8 cellular contexts compared by ENCODE assay signal in genomic region chr14:51283402-51283825, GRCh38. TPM values are rescaled to one million over a fixed set of nuclear protein-coding genes. Genes with fewer than 3 reads are reported as not detected.
DNase-seq lines count a peak whose midpoint lies in the region; ATAC-seq and TF ChIP-seq lines count a peak whose summit lies in the region.

No MANE protein-coding gene starts in this region.

- H3K27me3 ChIP-seq in BE2C (no peaks in the 10 kb centered on the region), H9 (ENCODE audit: insufficient read depth, low read length) (no peaks in the 10 kb centered on the region), adrenal gland (no peaks in the 10 kb centered on the region), left ventricle myocardium inferior (ENCODE audit: low read depth) (no peaks in the 10 kb centered on the region)

- peak; percentile 17 for DNase-seq in BE2C
- DNase-seq in H9 = no peak
- DNase-seq in NCI-H2196 (lab: John Stamatoyannopoulos, UW; ENCODE audit: unreplicated experiment) = peak; percentile 75
- peak in 1 of 7 donors; percentile 3 for DNase-seq in adrenal gland
- no peak for DNase-seq in left ventricle myocardium inferior
- DNase-seq in sciatic nerve (ENCODE audit: low spot score) = no peak
- no peak for DNase-seq in stimulated activated effector memory CD8-positive, alpha-beta T cell treated with anti-CD3 and anti-CD28 coated beads, Interleukin-12 subunit alpha, Interleukin-12 subunit beta, amount 100 ng/mL, for 72 hours (ENCODE audit: low spot score in 2 of 2)

- no peak overlapping the region for H3K14ac ChIP-seq in H9 (ENCODE audit: insufficient read depth, low read length)

- no peak overlapping the region for H3T11ph ChIP-seq in H9 (ENCODE audit: low read length)

- H3K9me3 ChIP-seq in BE2C (no peaks in the 10 kb centered on the region), H9 (ENCODE audit: control insufficient read depth, low read depth, low read length) (no peaks in the 10 kb centered on the region), adrenal gland (replicated peaks in 1 of 3) (no peaks in the 10 kb centered on the region), left ventricle myocardium inferior (replicated peaks) (no peaks in the 10 kb centered on the region)

- intact Hi-C loops in adrenal gland (cut with DNase I) (loop anchor here (5.0 to 10.0 kb wide), 3 partner anchors 371 to 494 kb away; partner anchors contain the start of gene FRMD6 (in 1 of the 2)), left ventricle myocardium inferior (cut with micrococcal nuclease) (loop anchor here (2.0 to 10.0 kb wide), 3 partner anchors 91 to 497 kb away; partner anchors contain the start of gene FRMD6), sciatic nerve (cut with DNase I) (loop anchor here (10.0 kb wide), 1 partner anchor 491 kb away; no protein-coding TSS in a partner anchor)

- H3K27me3 Mint-ChIP-seq in H9 (ENCODE audit: low read depth) = no peaks in the 10 kb centered on the region

- H3K4ac ChIP-seq in H9 (ENCODE audit: low read depth, low read length) = no peak overlapping the region

- no peak overlapping the region for H2BK15ac ChIP-seq in H9 (ENCODE audit: low read depth, low read length)

- H3K27ac Mint-ChIP-seq in H9 = no peak overlapping the region; a peak in 1 of 7 replicates
- no peak overlapping the region for H3K27ac Mint-ChIP-seq in stimulated activated effector memory CD8-positive, alpha-beta T cell treated with anti-CD3 and anti-CD28 coated beads, Interleukin-12 subunit alpha, Interleukin-12 subunit beta, amount 100 ng/mL, for 72 hours

- H3K4me2 ChIP-seq in H9 (ENCODE audit: insufficient read depth, insufficient read length, low read length) = no peak overlapping the region

- ATAC-seq in sciatic nerve (peak; percentile 93), GM19452 (IDR thresholded peaks at IDR 0.05; ENCODE audit: unreplicated experiment) (no peak)
- no peak for ATAC-seq in stimulated activated effector memory CD8-positive, alpha-beta T cell treated with anti-CD3 and anti-CD28 coated beads, Interleukin-12 subunit alpha, Interleukin-12 subunit beta, amount 100 ng/mL, for 72 hours

- no peak overlapping the region for H3K56ac ChIP-seq in H9 (ENCODE audit: insufficient read length, low read depth, low read length)

- no peaks in the 10 kb centered on the region for H3K79me1 ChIP-seq in H9 (ENCODE audit: insufficient read depth, low read depth, low read length, poor library complexity, severe bottlenecking)

- H4K5ac ChIP-seq in H9 (ENCODE audit: insufficient read length, low read depth, low read length) = no peak overlapping the region

- H3K23ac ChIP-seq in H9 (ENCODE audit: insufficient read length, low read depth, low read length) = no peak overlapping the region

- TF ChIP-seq CTCF in BE2C (IDR thresholded peaks at IDR 0.05; ENCODE audit: low read depth, low read length) = peak; percentile 83
- TF ChIP-seq CTCF in H9 (conservative IDR thresholded peaks at IDR 0.05) = peak; percentile 89
- TF ChIP-seq CTCF in adrenal gland (IDR thresholded peaks at IDR 0.05) = peak; percentile 53 to 96 (median 84)
- peak; percentile 88 for TF ChIP-seq CTCF in left ventricle myocardium inferior (IDR thresholded peaks at IDR 0.05; ENCODE audit: borderline replicate concordance)

- no peak overlapping the region for H3K4me3 ChIP-seq in BE2C (ENCODE audit: low read depth, low read length)
- H3K4me3 ChIP-seq in adrenal gland = no peak overlapping the region
- H3K4me3 ChIP-seq in left ventricle myocardium inferior = no peak overlapping the region

- no peak overlapping the region for H3K18ac ChIP-seq in H9 (ENCODE audit: insufficient read length, low read depth, low read length)

- no peak overlapping the region for H3K4me3 Mint-ChIP-seq in H9
- no peak overlapping the region for H3K4me3 Mint-ChIP-seq in stimulated activated effector memory CD8-positive, alpha-beta T cell treated with anti-CD3 and anti-CD28 coated beads, Interleukin-12 subunit alpha, Interleukin-12 subunit beta, amount 100 ng/mL, for 72 hours

- H3K36me3 ChIP-seq in BE2C (no peaks in the 10 kb centered on the region), adrenal gland (replicated peaks in 1 of 2) (no peaks in the 10 kb centered on the region), left ventricle myocardium inferior (no peaks in the 10 kb centered on the region)

- H3K27ac ChIP-seq in H9 (ENCODE audit: insufficient read length, low read depth, low read length) = no peak overlapping the region
- H3K27ac ChIP-seq in adrenal gland = no peak overlapping the region
- no peak overlapping the region for H3K27ac ChIP-seq in left ventricle myocardium inferior (replicated peaks)

- peaks cover 5 to 47% (median 6%) of the 10 kb centered on the region in 3 experiments; a peak in 6 of 7 replicates for H3K36me3 Mint-ChIP-seq in H9 (ENCODE audit: insufficient read depth in 1 of 3, low read depth in 3 of 3)
- no peaks in the 10 kb centered on the region for H3K36me3 Mint-ChIP-seq in stimulated activated effector memory CD8-positive, alpha-beta T cell treated with anti-CD3 and anti-CD28 coated beads, Interleukin-12 subunit alpha, Interleukin-12 subunit beta, amount 100 ng/mL, for 72 hours

- no peak overlapping the region for H2BK20ac ChIP-seq in H9 (ENCODE audit: low read depth, low read length, poor library complexity, severe bottlenecking)

- H4K8ac ChIP-seq in H9 (replicated peaks; ENCODE audit: insufficient read length, low read depth, low read length) = no peak overlapping the region

- H3K79me2 ChIP-seq in H9 (ENCODE audit: insufficient read depth, low read length) = no peaks in the 10 kb centered on the region

- no peak overlapping the region for H2AFZ ChIP-seq in H9 (ENCODE audit: low read length)

- no peak overlapping the region for H4K91ac ChIP-seq in H9 (ENCODE audit: insufficient read length, low read depth, low read length)

- no peak overlapping the region for H3K9ac ChIP-seq in H9 (ENCODE audit: extremely low read depth, insufficient read length, low read length)

- no peak for TF ChIP-seq POLR2A in adrenal gland (IDR thresholded peaks at IDR 0.05)

- H2BK120ac ChIP-seq in H9 (ENCODE audit: low read depth, low read length, poor library complexity, severe bottlenecking) = no peak overlapping the region

- H3K4me1 ChIP-seq in BE2C = no peaks in the 10 kb centered on the region
- H3K4me1 ChIP-seq in H9 (ENCODE audit: insufficient read depth, low read length) = no peaks in the 10 kb centered on the region
- no peaks in the 10 kb centered on the region for H3K4me1 ChIP-seq in adrenal gland (replicated peaks in 1 of 2)
- no peaks in the 10 kb centered on the region for H3K4me1 ChIP-seq in left ventricle myocardium inferior

- H3K9me3 Mint-ChIP-seq in H9 = no peaks in the 10 kb centered on the region
- H3K9me3 Mint-ChIP-seq in stimulated activated effector memory CD8-positive, alpha-beta T cell treated with anti-CD3 and anti-CD28 coated beads, Interleukin-12 subunit alpha, Interleukin-12 subunit beta, amount 100 ng/mL, for 72 hours = no peaks in the 10 kb centered on the region

- no peaks in the 10 kb centered on the region for H4K20me1 ChIP-seq in H9 (ENCODE audit: control insufficient read depth, insufficient read depth, insufficient read length)

- H2BK12ac ChIP-seq in H9 (ENCODE audit: insufficient read length, low read depth, low read length) = no peak overlapping the region

- no CpG with 5 or more reads among the region's 3 CpGs for WGBS in H9 (ENCODE audit: extremely low coverage, insufficient read length, low lambda C conversion rate)
- WGBS in adrenal gland, 4 donors = 14 to 30% (median 24%) methylated on average over 3 of the region's 3 CpGs

- no peak overlapping the region for H2AK5ac ChIP-seq in H9 (ENCODE audit: insufficient read length, low read length)

- H3K23me2 ChIP-seq in H9 (ENCODE audit: insufficient read length, low read depth, low read length, poor library complexity, severe bottlenecking) = no peaks in the 10 kb centered on the region

- H3K4me1 Mint-ChIP-seq in H9 = peaks cover 4 to 5% of the 10 kb centered on the region in 2 experiments; a peak in 2 of 4 replicates
- H3K4me1 Mint-ChIP-seq in stimulated activated effector memory CD8-positive, alpha-beta T cell treated with anti-CD3 and anti-CD28 coated beads, Interleukin-12 subunit alpha, Interleukin-12 subunit beta, amount 100 ng/mL, for 72 hours = no peaks in the 10 kb centered on the region

- H2BK5ac ChIP-seq in H9 (ENCODE audit: insufficient read length, low read length) = no peak overlapping the region

RNA-seq across cellular contexts. Expression of gene TMX1, which starts 43.4 kb away (rescaled TPM):
- 31.7 TPM for polyA plus RNA-seq in BE2C (2012; ENCODE audit: insufficient read depth, insufficient read length, low read depth)
- 83.5 and 87.3 TPM in 2 replicates for total RNA-seq in H9 (2021)
- total RNA-seq in adrenal gland = 10 to 100 TPM; 17.0 to 43.1 (median 32.8) TPM
- 10 to 100 TPM in 1 of 3 donors, 1 to 10 TPM in 2; 4.2 to 30.2 (median 5.5) TPM for polyA plus RNA-seq in adrenal gland
- 8.6 TPM for total RNA-seq in left ventricle myocardium inferior
- 27.3 TPM for total RNA-seq in sciatic nerve

Comparison
In these comparisons a context has a peak if more than half of its experiments do, and no peak if none do; other contexts are left out.
1. DNase-seq: peak in BE2C (single experiment) and NCI-H2196 (single experiment); none in H9 (single experiment), left ventricle myocardium inferior (single experiment), sciatic nerve (single experiment) and stimulated activated effector memory CD8-positive, alpha-beta T cell treated with anti-CD3 and anti-CD28 coated beads, Interleukin-12 subunit alpha, Interleukin-12 subunit beta, amount 100 ng/mL, for 72 hours (0 of 2).
2. Peak in every context shown above with its lines, with median percentiles within 50 percentile points of each other: CTCF ChIP-seq.